ENCODE assay signal across 23 cellular contexts in genomic region chr5:6177926-6178325, GRCh38.
"Had no signal": no experiment of that assay in that cellular context is flagged by ENCODE, and none has a peak within 500 bp of the region (broad histone marks: within the 10 kb centered on the region; RNA-seq: fewer than 3 reads in every experiment).

No MANE protein-coding gene starts in this region.

- H2AFZ ChIP-seq: parathyroid adenoma had no signal

- H3K4me3 Mint-ChIP-seq: dendritic cell treated with granulocyte-macrophage colony-stimulating factor and Interleukin-4, amounts not matched to agents 40 ng/mL and 50 ng/mL, for 4 days; endodermal cell; immature natural killer cell; natural killer cell; neural crest cell; stimulated activated naive B cell treated with anti-CD40 and anti-IgM and Interleukin-4, amounts not matched to agents 10 μg/mL and 1 μg/mL and 100 μg/mL, for 72 hours; stimulated activated naive CD8-positive, alpha-beta T cell treated with anti-CD3 and anti-CD28 coated beads, Interleukin-15, Interleukin-2, amounts not matched to agents 100 ng/mL and 50 ng/mL, for 24 hours had no signal

- H3K9me3 ChIP-seq: lower lobe of right lung, neutrophil, right lobe of liver, thoracic aorta, upper lobe of left lung had no signal

- H3K9ac ChIP-seq: parathyroid adenoma had no signal

- H3K9me3 Mint-ChIP-seq: dendritic cell treated with granulocyte-macrophage colony-stimulating factor and Interleukin-4, amounts not matched to agents 40 ng/mL and 50 ng/mL, for 4 days; endodermal cell; natural killer cell; neural crest cell had no signal

- H3K27me3 ChIP-seq: neutrophil, right lobe of liver, tibial nerve, upper lobe of left lung had no signal

- DNase-seq: effector CD8-positive, alpha-beta T cell; endodermal cell; hypothalamus; immature natural killer cell; left ventricle myocardium superior; lower lobe of right lung; natural killer cell; right lobe of liver; small intestine; stimulated activated CD4-positive, alpha-beta T cell treated with anti-CD3 and anti-CD28 coated beads, Interleukin-15, amount 100 ng/mL, for 24 hours; stimulated activated CD4-positive, alpha-beta T cell treated with anti-CD3 and anti-CD28 coated beads, Interleukin-2, amount 100 ng/mL, for 48 hours; stimulated activated naive B cell treated with anti-CD40 and anti-IgM and Interleukin-4, amounts not matched to agents 10 μg/mL and 1 μg/mL and 100 μg/mL, for 72 hours; upper lobe of left lung had no signal

- H3K27ac ChIP-seq: epithelial cell of prostate, lower lobe of right lung, neutrophil, parathyroid adenoma, right lobe of liver, thoracic aorta, tibial nerve, upper lobe of left lung had no signal

- H3K4me1 ChIP-seq: lower lobe of right lung, parathyroid adenoma, right lobe of liver, tibial nerve, upper lobe of left lung had no signal

- H3K36me3 ChIP-seq: lower lobe of right lung, neutrophil, right lobe of liver, thoracic aorta, tibial nerve, upper lobe of left lung had no signal

- H3K79me2 ChIP-seq: parathyroid adenoma had no signal

- H3K36me3 Mint-ChIP-seq: immature natural killer cell; natural killer cell; stimulated activated naive B cell treated with anti-CD40 and anti-IgM and Interleukin-4, amounts not matched to agents 10 μg/mL and 1 μg/mL and 100 μg/mL, for 72 hours had no signal

- ATAC-seq: esophagus mucosa; left ventricle myocardium superior; lower lobe of right lung; natural killer cell; right lobe of liver; stimulated activated naive B cell treated with anti-CD40 and anti-IgM and Interleukin-4, amounts not matched to agents 10 μg/mL and 1 μg/mL and 100 μg/mL, for 72 hours had no signal

- H3K4me1 Mint-ChIP-seq: endodermal cell; immature natural killer cell; natural killer cell; neural crest cell; stimulated activated naive B cell treated with anti-CD40 and anti-IgM and Interleukin-4, amounts not matched to agents 10 μg/mL and 1 μg/mL and 100 μg/mL, for 72 hours had no signal

- H3K27ac Mint-ChIP-seq: dendritic cell treated with granulocyte-macrophage colony-stimulating factor and Interleukin-4, amounts not matched to agents 40 ng/mL and 50 ng/mL, for 4 days; endodermal cell; immature natural killer cell; natural killer cell; progenitor cell of endocrine pancreas; stimulated activated naive B cell treated with anti-CD40 and anti-IgM and Interleukin-4, amounts not matched to agents 10 μg/mL and 1 μg/mL and 100 μg/mL, for 72 hours; stimulated activated naive CD8-positive, alpha-beta T cell treated with anti-CD3 and anti-CD28 coated beads, Interleukin-15, Interleukin-2, amounts not matched to agents 100 ng/mL and 50 ng/mL, for 24 hours had no signal

- H3K4me3 ChIP-seq: lower lobe of right lung, right lobe of liver, thoracic aorta, tibial nerve, upper lobe of left lung had no signal

- H3K27me3 Mint-ChIP-seq: dendritic cell treated with granulocyte-macrophage colony-stimulating factor and Interleukin-4, amounts not matched to agents 40 ng/mL and 50 ng/mL, for 4 days had no signal
